Comparison of ENCODE assay signal across 8 cellular contexts in genomic region chr9:126325779-126326178, GRCh38. TPM values are rescaled to one million over a fixed set of nuclear protein-coding genes. Genes with fewer than 3 reads are reported as not detected.
A peak's percentile ranks its signal among the peaks of the same experiment; 100 is the strongest.
DNase-seq lines count a peak whose midpoint lies in the region; ATAC-seq and TF ChIP-seq lines count a peak whose summit lies in the region.

No MANE protein-coding gene starts in this region.

- no peak overlapping the region for H2BK120ac ChIP-seq in mesendoderm (ENCODE audit: low read depth, low read length)

- no peak for DNase-seq in activated CD4-positive, alpha-beta T cell treated with anti-CD3 and anti-CD28 coated beads, Interleukin-2, amount 10 ng/mL, durations not matched to agents 7 days and 5 days
- no peak for DNase-seq in activated CD4-positive, alpha-beta T cell treated with anti-CD3 and anti-CD28 coated beads, Interleukin-2, amount 50 U/mL, for 1 hour
- DNase-seq in mesendoderm (peak; percentile 9), thoracic aorta (ENCODE audit: low spot score) (no peak), Ammon's horn (ENCODE audit: low spot score) (no peak), NCI-H146 (lab: John Stamatoyannopoulos, UW) (no peak)

- H3K27ac ChIP-seq in mesendoderm (ENCODE audit: low read depth, low read length): no peak overlapping the region
- H3K27ac ChIP-seq in thoracic aorta: peak overlapping the region; percentile 75 to 77

- H3K4me2 ChIP-seq in mesendoderm (ENCODE audit: low read length): peak overlapping the region; percentile 74

- peaks cover 33% of the 10 kb centered on the region for H3K4me1 Mint-ChIP-seq in activated CD4-positive, alpha-beta T cell treated with anti-CD3 and anti-CD28 coated beads, Interleukin-2, amount 10 ng/mL, durations not matched to agents 7 days and 5 days
- H3K4me1 Mint-ChIP-seq in activated naive CD8-positive, alpha-beta T cell (ENCODE audit: low read depth): peaks cover 37% of the 10 kb centered on the region

- H3K4ac ChIP-seq in mesendoderm (ENCODE audit: low read depth, low read length): no peak overlapping the region

- H3K23ac ChIP-seq in mesendoderm (ENCODE audit: low read length): peak overlapping the region; percentile 66

- no peak overlapping the region for H2BK15ac ChIP-seq in mesendoderm (replicated peaks; ENCODE audit: low read depth)

- H3K79me2 ChIP-seq in mesendoderm (ENCODE audit: control insufficient read depth, insufficient read depth, low read length): no peaks in the 10 kb centered on the region

- H4K5ac ChIP-seq in mesendoderm (ENCODE audit: low read length): no peak overlapping the region

- POLR2A ChIA-PET in activated CD4-positive, alpha-beta T cell treated with anti-CD3 and anti-CD28 coated beads, Interleukin-2, amount 10 ng/mL, durations not matched to agents 7 days and 5 days (lab: Charles Lee): no interaction called here

- H2BK5ac ChIP-seq in mesendoderm (ENCODE audit: low read length): no peak overlapping the region

- WGBS in mesendoderm (ENCODE audit: extremely low coverage, insufficient coverage, low lambda C conversion rate): no CpG with 5 or more reads among the region's 5 CpGs

- peak overlapping the region; percentile 78 for H3K18ac ChIP-seq in mesendoderm (ENCODE audit: low read length)

- ATAC-seq in thoracic aorta (ENCODE audit: insufficient number of reproducible peaks, low FRiP score, low read depth) (no peak), GM21737 (IDR thresholded peaks at IDR 0.05; ENCODE audit: unreplicated experiment) (no peak)

- peaks cover 7% of the 10 kb centered on the region for H3K9me3 Mint-ChIP-seq in activated CD4-positive, alpha-beta T cell treated with anti-CD3 and anti-CD28 coated beads, Interleukin-2, amount 10 ng/mL, durations not matched to agents 7 days and 5 days
- no peaks in the 10 kb centered on the region for H3K9me3 Mint-ChIP-seq in activated naive CD8-positive, alpha-beta T cell (ENCODE audit: low read depth)

- H2AK5ac ChIP-seq in mesendoderm (ENCODE audit: low read length): no peak overlapping the region

- H4K8ac ChIP-seq in mesendoderm (ENCODE audit: low read depth, low read length): no peak overlapping the region

- H3K36me3 Mint-ChIP-seq in activated CD4-positive, alpha-beta T cell treated with anti-CD3 and anti-CD28 coated beads, Interleukin-2, amount 10 ng/mL, durations not matched to agents 7 days and 5 days (ENCODE audit: low read depth): no peaks in the 10 kb centered on the region
- H3K36me3 Mint-ChIP-seq in activated naive CD8-positive, alpha-beta T cell: no peaks in the 10 kb centered on the region

- CTCF ChIA-PET in activated CD4-positive, alpha-beta T cell treated with anti-CD3 and anti-CD28 coated beads, Interleukin-2, amount 10 ng/mL, durations not matched to agents 7 days and 5 days (lab: Charles Lee): interaction anchor here (1.1 kb wide), 1 partner anchor 166 kb away, joined by 5 read pairs; no protein-coding TSS in a partner anchor

- H3K36me3 ChIP-seq in mesendoderm (ENCODE audit: control insufficient read depth, insufficient read depth, low read length) (no peaks in the 10 kb centered on the region), thoracic aorta (no peaks in the 10 kb centered on the region)

- H3K56ac ChIP-seq in mesendoderm (ENCODE audit: low read length): peak overlapping the region; percentile 94

- H3K4me1 ChIP-seq in mesendoderm (ENCODE audit: control insufficient read depth, low read depth, low read length): peaks cover 6% of the 10 kb centered on the region
- peaks cover 8 to 16% of the 10 kb centered on the region in 2 donors for H3K4me1 ChIP-seq in thoracic aorta (ENCODE audit: control insufficient read depth in 1 of 2, low read depth in 2 of 2)

- H3K9ac ChIP-seq in mesendoderm (ENCODE audit: low read length): peak overlapping the region; percentile 82

- no peak for TF ChIP-seq CTCF in thoracic aorta (IDR thresholded peaks at IDR 0.05)

- H3K4me3 Mint-ChIP-seq in activated CD4-positive, alpha-beta T cell treated with anti-CD3 and anti-CD28 coated beads, Interleukin-2, amount 10 ng/mL, durations not matched to agents 7 days and 5 days: peak overlapping the region; percentile 75
- H3K4me3 Mint-ChIP-seq in activated naive CD8-positive, alpha-beta T cell: peak overlapping the region; percentile 87

- peak overlapping the region; percentile 85 for H3K27ac Mint-ChIP-seq in activated CD4-positive, alpha-beta T cell treated with anti-CD3 and anti-CD28 coated beads, Interleukin-2, amount 10 ng/mL, durations not matched to agents 7 days and 5 days
- H3K27ac Mint-ChIP-seq in activated naive CD8-positive, alpha-beta T cell: peak overlapping the region; percentile 85

- H3K27me3 ChIP-seq in mesendoderm (ENCODE audit: insufficient read depth, low read length, poor library complexity) (no peaks in the 10 kb centered on the region), thoracic aorta (replicated peaks; ENCODE audit: insufficient read depth) (no peaks in the 10 kb centered on the region)

- H3K4me3 ChIP-seq in mesendoderm (ENCODE audit: low read length) (no peak overlapping the region), thoracic aorta (peak overlapping the region; percentile 84)

- peaks cover 7% of the 10 kb centered on the region for H3K27me3 Mint-ChIP-seq in activated CD4-positive, alpha-beta T cell treated with anti-CD3 and anti-CD28 coated beads, Interleukin-2, amount 10 ng/mL, durations not matched to agents 7 days and 5 days
- H3K27me3 Mint-ChIP-seq in activated naive CD8-positive, alpha-beta T cell: no peaks in the 10 kb centered on the region

- no peaks in the 10 kb centered on the region for H3K79me1 ChIP-seq in mesendoderm (ENCODE audit: low read length)

- H3K9me3 ChIP-seq in thoracic aorta: peaks cover 6% of the 10 kb centered on the region

RNA-seq across cellular contexts. Expression of gene MVB12B, which starts 0.8 kb away (rescaled TPM):
- total RNA-seq in activated CD4-positive, alpha-beta T cell treated with anti-CD3 and anti-CD28 coated beads, Interleukin-2, amount 10 ng/mL, durations not matched to agents 7 days and 5 days: 1 to 10 TPM; 7.3 to 7.6 TPM
- polyA plus RNA-seq in mesendoderm (2013, experiment 1 of 2): 4.8 TPM
- polyA plus RNA-seq in mesendoderm (2013, experiment 2 of 2): 4.6 TPM
- 10 to 100 TPM; 18.4 to 21.7 TPM for total RNA-seq in thoracic aorta
